ENCODE assay signal across 8 cellular contexts in the genomic region with DNA sequence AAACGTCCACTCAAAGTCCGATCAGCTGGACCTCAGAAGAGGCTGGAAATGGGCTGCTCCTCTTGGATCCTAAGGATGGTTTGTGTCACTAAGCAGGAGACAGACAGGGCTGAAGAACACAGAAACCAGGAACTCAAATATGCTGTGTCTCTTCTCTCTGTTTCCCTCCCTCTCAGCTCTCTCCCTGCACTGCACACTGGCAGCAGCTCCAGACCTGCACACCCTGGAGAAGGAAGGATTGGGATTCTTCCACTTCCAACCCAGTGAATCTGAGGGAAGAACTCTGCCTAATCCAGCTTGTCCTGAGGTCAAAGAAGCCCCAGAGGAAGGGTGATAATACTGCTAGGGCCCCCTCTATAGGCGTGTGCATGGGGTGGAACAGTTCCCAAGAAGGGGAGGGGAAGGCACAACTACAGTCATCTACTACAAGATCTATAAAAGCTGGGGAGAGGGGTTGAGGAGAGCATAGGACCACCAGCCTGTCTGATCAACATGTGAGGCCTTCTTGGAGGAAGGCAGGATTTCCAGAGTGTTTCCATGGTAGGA. TPM values are rescaled to one million over a fixed set of nuclear protein-coding genes. Genes with fewer than 3 reads are reported as not detected.
DNase-seq lines count a peak whose midpoint lies in the region; ATAC-seq and TF ChIP-seq lines count a peak whose summit lies in the region.

No MANE protein-coding gene starts in this region.

- H4K20me1 ChIP-seq in PC-3 (ENCODE audit: low read length): no peaks in the 10 kb centered on the region

- no peaks in the 10 kb centered on the region for H3K4me1 ChIP-seq in PC-3 (ENCODE audit: insufficient read depth, low read length)
- peaks cover 8% of the 10 kb centered on the region for H3K4me1 ChIP-seq in muscle layer of colon (ENCODE audit: insufficient read depth, low read length)
- peaks cover 0 to 33% (median 4%) of the 10 kb centered on the region in 4 donors for H3K4me1 ChIP-seq in tibial nerve

- TF ChIP-seq CTCF in PC-3 (conservative IDR thresholded peaks at IDR 0.05; ENCODE audit: low read depth, low read length) (no peak; the same call in 1 of the 2 replicates), fibroblast of the aortic adventitia (IDR thresholded peaks at IDR 0.05; ENCODE audit: insufficient read depth, low read length) (peak; percentile 4), tibial nerve (IDR thresholded peaks at IDR 0.05) (no peak), GM20000 (IDR thresholded peaks at IDR 0.05; ENCODE audit: extremely low read depth, missing control alignments) (no peak)

- WGBS in tibial nerve, 2 donors: 66 to 69% methylated on average over 3 of the region's 3 CpGs

- CTCF ChIA-PET in PC-3 (lab: Charles Lee): interaction anchor here (0.5 to 2.3 kb wide), 30 partner anchors 8 to 505 kb away, joined by 3 to 68 read pairs (median 6); a partner anchor contains a TSS

- H3K9me3 ChIP-seq in PC-3 (ENCODE audit: low read length): no peaks in the 10 kb centered on the region
- H3K9me3 ChIP-seq in muscle layer of colon (ENCODE audit: low read length): no peaks in the 10 kb centered on the region
- no peaks in the 10 kb centered on the region for H3K9me3 ChIP-seq in tibial nerve

- no peak overlapping the region for H3K4me2 ChIP-seq in PC-3 (ENCODE audit: low read length)

- no peaks in the 10 kb centered on the region for H3F3A ChIP-seq in PC-3 (ENCODE audit: low read length, unreplicated experiment)

- ATAC-seq in PC-3: peak; percentile 11

- no peaks in the 10 kb centered on the region for H3K79me2 ChIP-seq in PC-3 (ENCODE audit: low read length)

- TF ChIP-seq POLR2A in tibial nerve (IDR thresholded peaks at IDR 0.05): no peak

- H3K27me3 ChIP-seq in PC-3 (ENCODE audit: low read length) (no peaks in the 10 kb centered on the region), muscle layer of colon (ENCODE audit: control insufficient read depth in 1 of 2, insufficient read depth in 2 of 2, low read length in 2 of 2) (no peaks in the 10 kb centered on the region), tibial nerve (no peaks in the 10 kb centered on the region)

- intact Hi-C loops in PC-3 (cut with micrococcal nuclease): no loop called here

- no peak for DNase-seq in PC-3
- no peak for DNase-seq in fibroblast of the aortic adventitia (ENCODE audit: low read depth)
- no peak for DNase-seq in tibial nerve (ENCODE audit: low spot score in 2 of 2)
- no peak for DNase-seq in amygdala (lab: John Stamatoyannopoulos, UW)
- no peak for DNase-seq in NCI-H1694 (lab: John Stamatoyannopoulos, UW)
- no peak for DNase-seq in GM20000 (ENCODE audit: low spot score)
- DNase-seq in NCI-H1092 treated with DMSO at 0.1 percent for 48 hours (lab: John Stamatoyannopoulos, UW): no peak

- BruUV-seq in PC-3 (replicated peaks; lab: Mats Ljungman, UMichigan): no TSS peak

- H2AFZ ChIP-seq in PC-3 (ENCODE audit: low read length): peak overlapping the region; percentile 21

- POLR2A ChIA-PET in PC-3 (lab: Charles Lee; ENCODE audit: unreplicated experiment): interaction anchor here (0.7 kb wide), 1 partner anchor 76 kb away, joined by 3 read pairs; no protein-coding TSS in a partner anchor

- H3K4me3 ChIP-seq in PC-3 (ENCODE audit: low read length) (no peak overlapping the region), fibroblast of the aortic adventitia (ENCODE audit: low read depth, low read length) (no peak overlapping the region), muscle layer of colon (ENCODE audit: low read depth in 1 of 2, low read length in 2 of 2) (no peak overlapping the region), tibial nerve (no peak overlapping the region)

- no peak for TF ChIP-seq EP300 in tibial nerve (IDR thresholded peaks at IDR 0.05)

- H3K9ac ChIP-seq in PC-3 (ENCODE audit: low read length): no peak overlapping the region
- no peak overlapping the region for H3K9ac ChIP-seq in muscle layer of colon (ENCODE audit: low read length)

- H3K27ac ChIP-seq in PC-3 (ENCODE audit: low read length): no peak overlapping the region
- H3K27ac ChIP-seq in muscle layer of colon (ENCODE audit: low read depth, low read length): peak overlapping the region; percentile 52
- peak overlapping the region; percentile 4 to 65 (median 33) for H3K27ac ChIP-seq in tibial nerve

- H3K36me3 ChIP-seq in PC-3 (ENCODE audit: low read depth, low read length) (no peaks in the 10 kb centered on the region), muscle layer of colon (ENCODE audit: insufficient read depth, low read length) (no peaks in the 10 kb centered on the region), tibial nerve (no peaks in the 10 kb centered on the region)

- H3K9me2 ChIP-seq in PC-3 (replicated peaks; ENCODE audit: low read length): no peaks in the 10 kb centered on the region

RNA-seq across cellular contexts. Expression of a gene that starts 22.7 kb away (rescaled TPM):
- 32.9 and 40.7 TPM in 2 replicates for total RNA-seq in PC-3 (2014; rRNA removed)
- total RNA-seq in fibroblast of the aortic adventitia (ENCODE audit: low replicate concordance): 38.8 and 56.0 TPM in 2 replicates
- total RNA-seq in tibial nerve: 100 to 1,000 TPM; 122 to 165 (median 138) TPM

RNA-seq across cellular contexts. Expression of a gene that starts 44.2 kb away (rescaled TPM):
- total RNA-seq in PC-3 (2014; rRNA removed): 0.51 and 0.75 TPM in 2 replicates
- total RNA-seq in fibroblast of the aortic adventitia (ENCODE audit: low replicate concordance): 1.5 TPM in 1 of 2 replicates, not detected in the other
- total RNA-seq in tibial nerve: under 1 TPM in 1 of 4 donors, not detected in 3; 0.90 TPM
